Comparison of ENCODE assay signal across 11 cellular contexts in the genomic region with DNA sequence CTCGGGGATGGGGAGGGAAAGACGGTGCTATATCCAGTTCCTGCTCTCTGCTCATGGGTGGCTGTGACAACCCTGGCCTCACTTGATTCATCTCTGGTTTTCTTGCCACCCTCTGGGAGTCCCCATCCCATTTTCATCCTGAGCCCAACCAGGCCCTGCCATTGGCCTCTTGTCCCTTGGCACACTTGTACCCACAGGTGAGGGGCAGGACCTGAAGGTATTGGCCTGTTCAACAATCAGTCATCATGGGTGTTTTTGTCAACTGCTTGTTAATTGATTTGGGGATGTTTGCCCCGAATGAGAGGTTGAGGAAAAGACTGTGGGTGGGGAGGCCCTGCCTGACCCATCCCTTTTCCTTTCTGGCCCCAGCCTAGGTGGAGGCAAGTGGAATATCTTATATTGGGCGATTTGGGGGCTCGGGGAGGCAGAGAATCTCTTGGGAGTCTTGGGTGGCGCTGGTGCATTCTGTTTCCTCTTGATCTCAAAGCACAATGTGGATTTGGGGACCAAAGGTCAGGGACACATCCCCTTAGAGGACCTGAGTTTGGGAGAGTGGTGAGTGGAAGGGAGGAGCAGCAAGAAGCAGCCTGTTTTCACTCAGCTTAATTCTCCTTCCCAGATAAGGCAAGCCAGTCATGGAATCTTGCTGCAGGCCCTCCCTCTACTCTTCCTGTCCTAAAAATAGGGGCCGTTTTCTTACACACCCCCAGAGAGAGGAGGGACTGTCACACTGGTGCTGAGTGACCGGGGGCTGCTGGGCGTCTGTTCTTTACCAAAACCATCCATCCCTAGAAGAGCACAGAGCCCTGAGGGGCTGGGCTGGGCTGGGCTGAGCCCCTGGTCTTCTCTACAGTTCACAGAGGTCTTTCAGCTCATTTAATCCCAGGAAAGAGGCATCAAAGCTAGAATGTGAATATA. TPM values are rescaled to one million over a fixed set of nuclear protein-coding genes. Genes with fewer than 3 reads are reported as not detected.
DNase-seq lines count a peak whose midpoint lies in the region; ATAC-seq, FAIRE-seq and TF ChIP-seq lines count a peak whose summit lies in the region.
"Had no signal": no experiment of that assay in that cellular context is flagged by ENCODE, and none has a peak within 500 bp of the region (broad histone marks: within the 10 kb centered on the region; RNA-seq: fewer than 3 reads in every experiment).

No MANE protein-coding gene starts in this region.

- 81% methylated on average over 8 of the region's 9 CpGs for WGBS in A549 (ENCODE audit: missing lambda C conversion rate)
- WGBS in gastroesophageal sphincter (ENCODE audit: low coverage in 1 of 2), 2 donors = 49 to 67% methylated on average over 3 to 8 of the region's 9 CpGs

- FAIRE-seq in A549 (lab: Jason Lieb, UNC) = no peak

- no peak overlapping the region for H2AFZ ChIP-seq in parathyroid adenoma

- no peak overlapping the region for H3K4me2 ChIP-seq in A549
- H3K4me2 ChIP-seq in parathyroid adenoma (ENCODE audit: low read length) = no peak overlapping the region

- intact Hi-C loops in left colon (cut with DNase I, micrococcal nuclease) = no loop called here

- TF ChIP-seq EP300 in A549 (IDR thresholded peaks at IDR 0.05) (no peak), gastroesophageal sphincter (IDR thresholded peaks at IDR 0.05) (no peak)

- H3K9ac ChIP-seq in parathyroid adenoma = no peak overlapping the region

- TF ChIP-seq POLR2A in A549 (IDR thresholded peaks at IDR 0.05; ENCODE audit: low read length) = no peak
- TF ChIP-seq POLR2A in gastroesophageal sphincter (IDR thresholded peaks at IDR 0.05) = no peak

- TF ChIP-seq CTCF in A549 (IDR thresholded peaks at IDR 0.05) (no peak), RWPE1 (conservative IDR thresholded peaks at IDR 0.05; ENCODE audit: low read depth) (no peak), gastroesophageal sphincter (IDR thresholded peaks at IDR 0.05) (no peak), parathyroid adenoma (IDR thresholded peaks at IDR 0.05) (no peak)

- CTCF ChIA-PET in A549 (lab: Yijun Ruan, JAX) (interaction anchor here (0.6 to 6.3 kb wide), 3 partner anchors 12 to 49 kb away, joined by 3 to 50 read pairs (median 25); a partner anchor contains a TSS), RWPE1 (lab: Yijun Ruan, JAX) (no interaction called here)

- no peak for TF ChIP-seq RAD21 in A549 (conservative IDR thresholded peaks at IDR 0.05 in 1 of 2, IDR thresholded peaks at IDR 0.05 in 1 of 2)

- H3K27ac ChIP-seq in A549 (no peak overlapping the region), RWPE1 (peak overlapping the region; percentile 36), gastroesophageal sphincter (peak overlapping the region; percentile 1 to 81 (median 72)), parathyroid adenoma (peak overlapping the region; percentile 18)
- H3K27ac ChIP-seq: C4-2B had no signal

- no peaks in the 10 kb centered on the region for H3K9me3 ChIP-seq in A549
- no peaks in the 10 kb centered on the region for H3K9me3 ChIP-seq in gastroesophageal sphincter
- no peaks in the 10 kb centered on the region for H3K9me3 ChIP-seq in parathyroid adenoma (ENCODE audit: control insufficient read depth, low read length)

- ATAC-seq in A549 = no peak
- no peak for ATAC-seq in gastroesophageal sphincter
- ATAC-seq in left colon = no peak

- DNase-seq in A549 (ENCODE audit: low read depth in 1 of 2, low spot score in 1 of 2) = no peak
- DNase-seq in RWPE1 (ENCODE audit: low spot score) = no peak
- no peak for DNase-seq in RPMI8226
- DNase-seq in stimulated activated CD4-positive, alpha-beta T cell treated with anti-CD3 and anti-CD28 coated beads, Interleukin-4, amount 100 ng/mL, for 1 hour = no peak
- DNase-seq in left colon = no peak
- DNase-seq in NCI-H2029 (lab: John Stamatoyannopoulos, UW) = no peak
- DNase-seq: NCI-H187 treated with DMSO at 0.1 percent for 48 hours had no signal

- peaks cover 11% of the 10 kb centered on the region; the same call in 1 of the 3 replicates for H3K4me1 ChIP-seq in A549
- peaks cover 5 to 77% (median 35%) of the 10 kb centered on the region in 3 donors for H3K4me1 ChIP-seq in gastroesophageal sphincter
- H3K4me1 ChIP-seq in parathyroid adenoma = peaks cover under 1% of the 10 kb centered on the region

- H3K79me2 ChIP-seq in parathyroid adenoma = no peaks in the 10 kb centered on the region

- H3K27me3 ChIP-seq in gastroesophageal sphincter (no peaks in the 10 kb centered on the region), parathyroid adenoma (ENCODE audit: control insufficient read depth, insufficient read depth, low read length) (no peaks in the 10 kb centered on the region)

- H3K4me3 ChIP-seq in A549 (no peak overlapping the region), gastroesophageal sphincter (no peak overlapping the region), parathyroid adenoma (ENCODE audit: low read depth, low read length) (no peak overlapping the region)

- H3K36me3 ChIP-seq in gastroesophageal sphincter = peaks cover 0 to 48% of the 10 kb centered on the region in 2 donors
- H3K36me3 ChIP-seq in parathyroid adenoma (ENCODE audit: control insufficient read depth, insufficient read depth, low read length) = no peaks in the 10 kb centered on the region

- POLR2A ChIA-PET in A549 (lab: Yijun Ruan, JAX) (no interaction called here), RWPE1 (lab: Yijun Ruan, JAX; ENCODE audit: low non-redundant PET) (interaction anchor here (0.7 kb wide), 1 partner anchor 50 kb away, joined by 3 read pairs; no protein-coding TSS in a partner anchor)

TF ChIP-seq in A549, 52 proteins besides CTCF, POLR2A, EP300 and RAD21:
- TF ChIP-seq ESRRA (IDR thresholded peaks at IDR 0.05; ENCODE audit: borderline replicate concordance, low read length) (no peak), POLR2AphosphoS2 (conservative IDR thresholded peaks at IDR 0.05; ENCODE audit: low read length) (0 out of 2 replicates have a peak, but pooled peaks have one; percentile 58), GATA3 (IDR thresholded peaks at IDR 0.05; ENCODE audit: borderline replicate concordance) (no peak)
- TF ChIP-seq, protein P1, sequence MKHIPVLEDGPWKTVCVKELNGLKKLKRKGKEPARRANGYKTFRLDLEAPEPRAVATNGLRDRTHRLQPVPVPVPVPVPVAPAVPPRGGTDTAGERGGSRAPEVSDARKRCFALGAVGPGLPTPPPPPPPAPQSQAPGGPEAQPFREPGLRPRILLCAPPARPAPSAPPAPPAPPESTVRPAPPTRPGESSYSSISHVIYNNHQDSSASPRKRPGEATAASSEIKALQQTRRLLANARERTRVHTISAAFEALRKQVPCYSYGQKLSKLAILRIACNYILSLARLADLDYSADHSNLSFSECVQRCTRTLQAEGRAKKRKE (CRISPR knock-in tag; IDR thresholded peaks at IDR 0.05; ENCODE audit: low read depth) = no peak

RNA-seq across cellular contexts. Expression of a gene that starts 46.6 kb away (rescaled TPM):
- polyA plus RNA-seq in A549 (2011; rRNA removed) (0.04 TPM in 1 of 2 replicates, not detected in the other), A549 (2017; fragmentation: RNase III; extraction: RNeasy Plus Mini Kit Qiagen cat#74134 plus additional on column Dnase treatment) (0.04 TPM in 1 of 3 replicates, not detected in the others)
- 0.01 TPM in 1 of 2 replicates, not detected in the other for polyA plus RNA-seq in A549 (2012; cell fraction: cytosol; rRNA removed)
- polyA plus RNA-seq in A549 (2012; cell fraction: nucleus; rRNA removed) = not detected in 2 replicates
- not detected in 2 replicates for polyA minus RNA-seq in A549 (2011; rRNA and poly(A)+ RNA removed)
- total RNA-seq in gastroesophageal sphincter (under 1 TPM in 1 of 4 donors, not detected in 3; 0.25 TPM), left colon (not detected)
- total RNA-seq: mononuclear cell had no signal

RNA-seq across cellular contexts. Expression of a gene that starts 50.8 kb away (rescaled TPM):
- 145 and 152 TPM in 2 replicates for polyA plus RNA-seq in A549 (2011; rRNA removed)
- 201 and 252 TPM in 2 replicates for polyA plus RNA-seq in A549 (2012; cell fraction: cytosol; rRNA removed)
- 247 and 316 TPM in 2 replicates for polyA plus RNA-seq in A549 (2012; cell fraction: nucleus; rRNA removed)
- 281 to 312 TPM (median 287 TPM) in 3 replicates for polyA plus RNA-seq in A549 (2017; fragmentation: RNase III; extraction: RNeasy Plus Mini Kit Qiagen cat#74134 plus additional on column Dnase treatment)
- polyA minus RNA-seq in A549 (2011; rRNA and poly(A)+ RNA removed) = 197 TPM in 2 replicates
- total RNA-seq in gastroesophageal sphincter = 10 to 100 TPM; 33.5 to 88.9 (median 73.6) TPM
- total RNA-seq in left colon = 100 to 1,000 TPM; 245 to 318 TPM

Comparison
In these comparisons a context has a peak if more than half of its experiments do, and no peak if none do; other contexts are left out.
1. H3K27ac ChIP-seq: peak in RWPE1 (single experiment), gastroesophageal sphincter (4 of 4) and parathyroid adenoma (single experiment); none in A549 (0 of 2).